Comparison of ENCODE assay signal across 8 cellular contexts in the genomic region with DNA sequence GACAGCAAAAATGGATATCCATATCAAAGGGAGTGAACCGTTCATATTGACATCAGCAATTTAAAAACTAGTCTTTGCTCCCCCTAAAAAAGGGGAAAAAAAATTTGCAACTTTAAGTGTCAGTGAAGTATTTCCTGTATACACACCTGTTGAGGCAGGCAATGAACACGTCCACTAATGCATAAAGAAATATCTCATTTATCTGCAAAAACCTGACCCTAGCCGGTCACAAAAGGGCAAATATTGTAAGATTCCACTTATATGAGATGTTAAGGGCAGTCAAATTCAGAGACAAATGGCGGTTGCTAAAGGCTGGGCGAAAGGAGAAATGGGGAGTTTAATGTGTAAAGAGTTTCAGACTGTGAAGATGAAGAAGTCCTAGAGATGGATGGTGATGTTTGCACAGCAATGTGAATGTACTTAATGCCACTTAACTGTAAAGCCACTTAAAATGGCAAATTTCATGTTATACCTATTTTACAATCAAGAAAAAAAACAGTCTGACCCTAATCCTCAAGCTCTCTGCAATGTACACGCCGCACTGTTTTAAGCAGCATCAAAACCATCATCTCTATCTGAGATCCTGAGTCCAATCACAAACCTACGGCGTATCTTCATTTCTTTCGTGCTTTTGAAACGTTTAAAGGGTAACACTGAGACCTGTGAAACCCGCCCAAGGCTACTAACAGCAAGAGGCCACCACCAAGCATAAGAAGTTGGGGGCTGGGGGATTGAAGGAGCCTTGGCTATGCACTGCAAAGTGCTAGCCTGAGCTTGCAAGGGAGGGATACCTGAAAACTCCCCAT. TPM values are rescaled to one million over a fixed set of nuclear protein-coding genes. Genes with fewer than 3 reads are reported as not detected.
DNase-seq lines count a peak whose midpoint lies in the region; ATAC-seq and TF ChIP-seq lines count a peak whose summit lies in the region.

No MANE protein-coding gene starts in this region.

- peak overlapping the region; percentile 97 for H3K27ac Mint-ChIP-seq in activated CD8-positive, alpha-beta memory T cell treated with anti-CD3 and anti-CD28 coated beads, Interleukin-2, amount 10 ng/mL, durations not matched to agents 7 days and 5 days
- H3K27ac Mint-ChIP-seq in WTC11: peak overlapping the region; percentile 97

- no peak for ATAC-seq in activated CD8-positive, alpha-beta memory T cell treated with anti-CD3 and anti-CD28 coated beads, Interleukin-2, amount 10 ng/mL, durations not matched to agents 7 days and 5 days
- ATAC-seq in WTC11 (no peak), HG02759 (IDR thresholded peaks at IDR 0.05; ENCODE audit: unreplicated experiment) (no peak)
- no peak for ATAC-seq in stimulated activated naive CD8-positive, alpha-beta T cell treated with anti-CD3 and anti-CD28 coated beads, Interleukin-15, Interleukin-2, amounts not matched to agents 100 U/mL and 50 U/mL, for 24 hours

- H3K9me3 Mint-ChIP-seq in activated CD8-positive, alpha-beta memory T cell treated with anti-CD3 and anti-CD28 coated beads, Interleukin-2, amount 10 ng/mL, durations not matched to agents 7 days and 5 days (ENCODE audit: low read depth): no peaks in the 10 kb centered on the region
- no peaks in the 10 kb centered on the region for H3K9me3 Mint-ChIP-seq in WTC11

- H3K4me3 ChIP-seq in iPS-11a (ENCODE audit: low read depth, low read length): peak overlapping the region; percentile 91

- no peak for DNase-seq in activated CD8-positive, alpha-beta memory T cell treated with anti-CD3 and anti-CD28 coated beads, Interleukin-2, amount 10 ng/mL, durations not matched to agents 7 days and 5 days
- DNase-seq in activated CD8-positive, alpha-beta memory T cell treated with anti-CD3 and anti-CD28 coated beads, Interleukin-2, amount 50 U/mL, for 4 hours: no peak
- DNase-seq in WTC11 (ENCODE audit: low spot score): no peak
- peak; percentile 25 for DNase-seq in stimulated activated naive CD8-positive, alpha-beta T cell treated with anti-CD3 and anti-CD28 coated beads, Interleukin-15, Interleukin-2, amounts not matched to agents 100 U/mL and 50 U/mL, for 24 hours
- no peak for DNase-seq in caudate nucleus (lab: John Stamatoyannopoulos, UW)
- no peak for DNase-seq in OCI-M2 (lab: John Stamatoyannopoulos, UW; ENCODE audit: unreplicated experiment)

- TF ChIP-seq CTCF in WTC11 (IDR thresholded peaks at IDR 0.05): no peak

- H3K4me3 Mint-ChIP-seq in activated CD8-positive, alpha-beta memory T cell treated with anti-CD3 and anti-CD28 coated beads, Interleukin-2, amount 10 ng/mL, durations not matched to agents 7 days and 5 days: peak overlapping the region; percentile 88
- peak overlapping the region; percentile 95 for H3K4me3 Mint-ChIP-seq in WTC11

- H3K4me1 Mint-ChIP-seq in activated CD8-positive, alpha-beta memory T cell treated with anti-CD3 and anti-CD28 coated beads, Interleukin-2, amount 10 ng/mL, durations not matched to agents 7 days and 5 days: peaks cover 48% of the 10 kb centered on the region
- peaks cover 14% of the 10 kb centered on the region for H3K4me1 Mint-ChIP-seq in WTC11

- peaks cover 25% of the 10 kb centered on the region for H3K36me3 Mint-ChIP-seq in activated CD8-positive, alpha-beta memory T cell treated with anti-CD3 and anti-CD28 coated beads, Interleukin-2, amount 10 ng/mL, durations not matched to agents 7 days and 5 days
- H3K36me3 Mint-ChIP-seq in WTC11: peaks cover 37% of the 10 kb centered on the region

- POLR2A ChIA-PET in WTC11 (lab: Charles Lee): interaction anchor here (1.5 kb wide), 2 partner anchors 12 to 14 kb away, joined by 4 to 11 read pairs; no protein-coding TSS in a partner anchor

- no peaks in the 10 kb centered on the region for H3K27me3 Mint-ChIP-seq in activated CD8-positive, alpha-beta memory T cell treated with anti-CD3 and anti-CD28 coated beads, Interleukin-2, amount 10 ng/mL, durations not matched to agents 7 days and 5 days
- no peaks in the 10 kb centered on the region for H3K27me3 Mint-ChIP-seq in WTC11 (ENCODE audit: low read depth)

- H3K27ac ChIP-seq in caudate nucleus (ENCODE audit: low read depth, low read length): no peak overlapping the region

- CTCF ChIA-PET in activated CD8-positive, alpha-beta memory T cell treated with anti-CD3 and anti-CD28 coated beads, Interleukin-2, amount 10 ng/mL, durations not matched to agents 7 days and 5 days (lab: Charles Lee): interaction anchor here (0.7 to 1.5 kb wide), 2 partner anchors 12 to 705 kb away, joined by 3 read pairs; no protein-coding TSS in a partner anchor
- CTCF ChIA-PET in WTC11 (lab: Charles Lee): interaction anchor here (0.7 to 1.1 kb wide), 3 partner anchors 13 to 709 kb away, joined by 3 read pairs; a partner anchor contains a TSS

TF ChIP-seq in WTC11, 78 proteins besides CTCF, POLR2A, EP300 and RAD21 (continues in another document):
- TF ChIP-seq, protein P1, sequence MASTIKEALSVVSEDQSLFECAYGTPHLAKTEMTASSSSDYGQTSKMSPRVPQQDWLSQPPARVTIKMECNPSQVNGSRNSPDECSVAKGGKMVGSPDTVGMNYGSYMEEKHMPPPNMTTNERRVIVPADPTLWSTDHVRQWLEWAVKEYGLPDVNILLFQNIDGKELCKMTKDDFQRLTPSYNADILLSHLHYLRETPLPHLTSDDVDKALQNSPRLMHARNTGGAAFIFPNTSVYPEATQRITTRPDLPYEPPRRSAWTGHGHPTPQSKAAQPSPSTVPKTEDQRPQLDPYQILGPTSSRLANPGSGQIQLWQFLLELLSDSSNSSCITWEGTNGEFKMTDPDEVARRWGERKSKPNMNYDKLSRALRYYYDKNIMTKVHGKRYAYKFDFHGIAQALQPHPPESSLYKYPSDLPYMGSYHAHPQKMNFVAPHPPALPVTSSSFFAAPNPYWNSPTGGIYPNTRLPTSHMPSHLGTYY (CRISPR knock-in tag; IDR thresholded peaks at IDR 0.05): no peak
- TF ChIP-seq ETV6 (CRISPR knock-in tag; IDR thresholded peaks at IDR 0.05): no peak
- no peak for TF ChIP-seq EMX1 (CRISPR knock-in tag; IDR thresholded peaks at IDR 0.05)
- TF ChIP-seq IRF2 (CRISPR knock-in tag; IDR thresholded peaks at IDR 0.05; ENCODE audit: borderline replicate concordance, low read depth): no peak
- TF ChIP-seq, protein P2, sequence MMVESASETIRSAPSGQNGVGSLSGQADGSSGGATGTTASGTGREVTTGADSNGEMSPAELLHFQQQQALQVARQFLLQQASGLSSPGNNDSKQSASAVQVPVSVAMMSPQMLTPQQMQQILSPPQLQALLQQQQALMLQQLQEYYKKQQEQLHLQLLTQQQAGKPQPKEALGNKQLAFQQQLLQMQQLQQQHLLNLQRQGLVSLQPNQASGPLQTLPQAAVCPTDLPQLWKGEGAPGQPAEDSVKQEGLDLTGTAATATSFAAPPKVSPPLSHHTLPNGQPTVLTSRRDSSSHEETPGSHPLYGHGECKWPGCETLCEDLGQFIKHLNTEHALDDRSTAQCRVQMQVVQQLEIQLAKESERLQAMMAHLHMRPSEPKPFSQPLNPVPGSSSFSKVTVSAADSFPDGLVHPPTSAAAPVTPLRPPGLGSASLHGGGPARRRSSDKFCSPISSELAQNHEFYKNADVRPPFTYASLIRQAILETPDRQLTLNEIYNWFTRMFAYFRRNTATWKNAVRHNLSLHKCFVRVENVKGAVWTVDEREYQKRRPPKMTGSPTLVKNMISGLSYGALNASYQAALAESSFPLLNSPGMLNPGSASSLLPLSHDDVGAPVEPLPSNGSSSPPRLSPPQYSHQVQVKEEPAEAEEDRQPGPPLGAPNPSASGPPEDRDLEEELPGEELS (CRISPR knock-in tag; IDR thresholded peaks at IDR 0.05): no peak
- TF ChIP-seq, protein P3, sequence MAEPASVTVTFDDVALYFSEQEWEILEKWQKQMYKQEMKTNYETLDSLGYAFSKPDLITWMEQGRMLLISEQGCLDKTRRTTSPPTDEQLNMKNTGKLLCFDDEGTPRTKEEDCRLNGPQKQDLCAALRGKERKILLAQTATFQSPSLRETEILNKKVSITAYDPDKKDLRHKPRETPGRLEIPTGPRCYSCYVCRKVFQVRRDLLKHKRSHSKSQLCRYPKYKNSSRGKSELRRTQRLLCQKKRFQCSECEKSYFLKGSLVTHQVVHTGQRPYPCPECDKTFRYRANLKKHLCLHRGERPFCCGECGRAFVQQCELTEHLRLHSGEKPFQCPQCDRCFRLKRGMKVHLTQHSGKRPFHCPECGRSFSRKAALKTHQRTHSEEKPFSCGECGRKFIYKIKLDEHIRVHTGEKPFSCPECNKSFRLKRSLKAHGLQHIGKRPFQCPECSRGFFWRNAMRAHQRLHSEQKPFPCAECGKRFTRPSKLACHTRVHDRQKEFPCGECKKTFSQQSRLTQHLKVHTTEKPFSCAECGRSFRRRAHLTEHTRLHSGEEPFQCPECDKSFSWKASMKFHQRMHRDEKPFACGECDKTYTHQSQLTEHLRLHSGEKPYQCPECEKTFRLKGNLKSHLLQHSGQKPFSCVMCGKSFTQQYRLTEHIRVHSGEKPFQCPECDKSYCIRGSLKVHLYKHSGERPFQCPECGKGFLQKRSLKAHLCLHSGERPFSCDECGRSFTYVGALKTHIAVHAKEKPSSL (CRISPR knock-in tag; conservative IDR thresholded peaks at IDR 0.05): no peak
- TF ChIP-seq, protein P4, sequence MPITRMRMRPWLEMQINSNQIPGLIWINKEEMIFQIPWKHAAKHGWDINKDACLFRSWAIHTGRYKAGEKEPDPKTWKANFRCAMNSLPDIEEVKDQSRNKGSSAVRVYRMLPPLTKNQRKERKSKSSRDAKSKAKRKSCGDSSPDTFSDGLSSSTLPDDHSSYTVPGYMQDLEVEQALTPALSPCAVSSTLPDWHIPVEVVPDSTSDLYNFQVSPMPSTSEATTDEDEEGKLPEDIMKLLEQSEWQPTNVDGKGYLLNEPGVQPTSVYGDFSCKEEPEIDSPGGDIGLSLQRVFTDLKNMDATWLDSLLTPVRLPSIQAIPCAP (CRISPR knock-in tag; IDR thresholded peaks at IDR 0.05): no peak
- TF ChIP-seq JAZF1 (CRISPR knock-in tag; IDR thresholded peaks at IDR 0.05): no peak
- no peak for TF ChIP-seq NFYB (CRISPR knock-in tag; conservative IDR thresholded peaks at IDR 0.05; ENCODE audit: low read depth)

RNA-seq across cellular contexts. Expression of a gene that starts 1.1 kb away (rescaled TPM):
- total RNA-seq in activated CD8-positive, alpha-beta memory T cell treated with anti-CD3 and anti-CD28 coated beads, Interleukin-2, amount 10 ng/mL, durations not matched to agents 7 days and 5 days: 10 to 100 TPM; 40.7 to 44.6 TPM
- 37.7 to 39.4 TPM (median 38.5 TPM) in 3 replicates for total RNA-seq in WTC11 (2021)

RNA-seq across cellular contexts. Expression of a gene that starts 3.7 kb away (rescaled TPM):
- 10 to 100 TPM; 59.2 to 65.0 TPM for total RNA-seq in activated CD8-positive, alpha-beta memory T cell treated with anti-CD3 and anti-CD28 coated beads, Interleukin-2, amount 10 ng/mL, durations not matched to agents 7 days and 5 days
- 56.1 to 70.3 TPM (median 59.4 TPM) in 3 replicates for total RNA-seq in WTC11 (2021)
